Comparison of ENCODE assay signal across 1 cellular context in the genomic region with DNA sequence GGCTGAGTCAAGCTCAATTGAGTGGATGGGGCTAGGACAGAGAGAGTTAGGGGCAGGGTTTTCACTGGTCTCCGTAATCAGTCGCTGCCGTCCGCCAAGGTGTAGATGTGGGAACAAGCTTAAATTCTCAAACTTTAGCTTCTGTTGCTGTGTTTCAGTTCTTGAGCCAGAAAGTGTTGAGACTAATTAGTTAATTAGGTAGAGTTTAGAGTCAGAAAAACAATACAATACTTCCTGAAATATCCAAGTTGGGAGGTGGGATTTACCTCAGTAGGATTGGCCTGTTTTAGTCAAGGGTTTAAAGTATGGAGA.
TF ChIP-seq lines count a peak whose summit lies in the region.

No MANE protein-coding gene starts in this region.

TF ChIP-seq in HCT116, 20 proteins besides CTCF, POLR2A, EP300 and RAD21 (continued from another document):
- TF ChIP-seq, protein P1, sequence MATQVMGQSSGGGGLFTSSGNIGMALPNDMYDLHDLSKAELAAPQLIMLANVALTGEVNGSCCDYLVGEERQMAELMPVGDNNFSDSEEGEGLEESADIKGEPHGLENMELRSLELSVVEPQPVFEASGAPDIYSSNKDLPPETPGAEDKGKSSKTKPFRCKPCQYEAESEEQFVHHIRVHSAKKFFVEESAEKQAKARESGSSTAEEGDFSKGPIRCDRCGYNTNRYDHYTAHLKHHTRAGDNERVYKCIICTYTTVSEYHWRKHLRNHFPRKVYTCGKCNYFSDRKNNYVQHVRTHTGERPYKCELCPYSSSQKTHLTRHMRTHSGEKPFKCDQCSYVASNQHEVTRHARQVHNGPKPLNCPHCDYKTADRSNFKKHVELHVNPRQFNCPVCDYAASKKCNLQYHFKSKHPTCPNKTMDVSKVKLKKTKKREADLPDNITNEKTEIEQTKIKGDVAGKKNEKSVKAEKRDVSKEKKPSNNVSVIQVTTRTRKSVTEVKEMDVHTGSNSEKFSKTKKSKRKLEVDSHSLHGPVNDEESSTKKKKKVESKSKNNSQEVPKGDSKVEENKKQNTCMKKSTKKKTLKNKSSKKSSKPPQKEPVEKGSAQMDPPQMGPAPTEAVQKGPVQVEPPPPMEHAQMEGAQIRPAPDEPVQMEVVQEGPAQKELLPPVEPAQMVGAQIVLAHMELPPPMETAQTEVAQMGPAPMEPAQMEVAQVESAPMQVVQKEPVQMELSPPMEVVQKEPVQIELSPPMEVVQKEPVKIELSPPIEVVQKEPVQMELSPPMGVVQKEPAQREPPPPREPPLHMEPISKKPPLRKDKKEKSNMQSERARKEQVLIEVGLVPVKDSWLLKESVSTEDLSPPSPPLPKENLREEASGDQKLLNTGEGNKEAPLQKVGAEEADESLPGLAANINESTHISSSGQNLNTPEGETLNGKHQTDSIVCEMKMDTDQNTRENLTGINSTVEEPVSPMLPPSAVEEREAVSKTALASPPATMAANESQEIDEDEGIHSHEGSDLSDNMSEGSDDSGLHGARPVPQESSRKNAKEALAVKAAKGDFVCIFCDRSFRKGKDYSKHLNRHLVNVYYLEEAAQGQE (IDR thresholded peaks at IDR 0.05; ENCODE audit: low read depth), result no peak
- TF ChIP-seq ZFX (IDR thresholded peaks at IDR 0.05) (no peak), EZH2phosphoT487 (IDR thresholded peaks at IDR 0.05; ENCODE audit: borderline replicate concordance) (no peak), SRF (IDR thresholded peaks at IDR 0.05; ENCODE audit: low read depth) (no peak)
- TF ChIP-seq, protein P2, sequence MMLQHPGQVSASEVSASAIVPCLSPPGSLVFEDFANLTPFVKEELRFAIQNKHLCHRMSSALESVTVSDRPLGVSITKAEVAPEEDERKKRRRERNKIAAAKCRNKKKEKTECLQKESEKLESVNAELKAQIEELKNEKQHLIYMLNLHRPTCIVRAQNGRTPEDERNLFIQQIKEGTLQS (IDR thresholded peaks at IDR 0.05), result no peak
